Comparison of ENCODE assay signal across 8 cellular contexts in genomic region chr15:30990451-30991300, GRCh38. TPM values are rescaled to one million over a fixed set of nuclear protein-coding genes. Genes with fewer than 3 reads are reported as not detected.
DNase-seq lines count a peak whose midpoint lies in the region; ATAC-seq and TF ChIP-seq lines count a peak whose summit lies in the region.

No MANE protein-coding gene starts in this region.

- H3K9me3 Mint-ChIP-seq in MCF 10A (ENCODE audit: unreplicated experiment): no peaks in the 10 kb centered on the region

- H3K36me3 Mint-ChIP-seq in MCF 10A (ENCODE audit: insufficient read depth, unreplicated experiment): peaks cover 5% of the 10 kb centered on the region

- TF ChIP-seq CTCF in MCF 10A (IDR thresholded peaks at IDR 0.05; ENCODE audit: unreplicated experiment): no peak
- TF ChIP-seq CTCF in suprapubic skin (IDR thresholded peaks at IDR 0.05): no peak

- DNase-seq in A172 (ENCODE audit: low spot score): peak; percentile 8
- peak; percentile 65 for DNase-seq in NAMALWA (ENCODE audit: low spot score)
- peak; percentile 34 for DNase-seq in MCF 10A (ENCODE audit: unreplicated experiment)
- peak; percentile 19 for DNase-seq in left kidney (ENCODE audit: low read depth, low spot score)
- no peak for DNase-seq in suprapubic skin (ENCODE audit: low spot score in 2 of 2)
- no peak for DNase-seq in NCI-H1092 treated with DMSO at 0.1 percent for 48 hours (lab: John Stamatoyannopoulos, UW)

- BruUV-seq in MCF 10A (replicated peaks; lab: Mats Ljungman, UMichigan): no TSS peak

- peak overlapping the region; percentile 97 for H3K27ac Mint-ChIP-seq in MCF 10A (ENCODE audit: low read depth, unreplicated experiment)

- WGBS in suprapubic skin: 1% methylated on average over 26 of the region's 28 CpGs

- CTCF ChIA-PET in MCF 10A (lab: Yijun Ruan, JAX): interaction anchor here (0.5 to 1.7 kb wide), 5 partner anchors 14 to 1866 kb away, joined by 3 to 5 read pairs (median 3); no protein-coding TSS in a partner anchor

- TF ChIP-seq POLR2A in suprapubic skin (IDR thresholded peaks at IDR 0.05): no peak

- H3K4me3 Mint-ChIP-seq in MCF 10A (ENCODE audit: unreplicated experiment): peak overlapping the region; percentile 92

- H3K4me1 Mint-ChIP-seq in MCF 10A (ENCODE audit: insufficient read depth, unreplicated experiment): peaks cover 13% of the 10 kb centered on the region

- H3K27me3 Mint-ChIP-seq in MCF 10A (ENCODE audit: insufficient read depth, unreplicated experiment): no peaks in the 10 kb centered on the region

- no peaks in the 10 kb centered on the region for H3K27me3 ChIP-seq in suprapubic skin

- POLR2A ChIA-PET in MCF 10A (lab: Yijun Ruan, JAX): interaction anchor here (0.6 to 4.0 kb wide), 36 partner anchors 8 to 461 kb away, joined by 3 to 35 read pairs (median 5); partner anchors contain the start of genes FAN1 and KLF13

- intact Hi-C loops in MCF 10A (cut with micrococcal nuclease): loop anchor here (2.0 to 5.0 kb wide), 3 partner anchors 88 to 497 kb away; partner anchors contain the start of gene FAN1

- H3K4me3 ChIP-seq in suprapubic skin: peak overlapping the region; percentile 66

- peaks cover 36% of the 10 kb centered on the region for H3K4me1 ChIP-seq in suprapubic skin

- peaks cover 17% of the 10 kb centered on the region for H3K36me3 ChIP-seq in suprapubic skin

- no peaks in the 10 kb centered on the region for H3K9me3 ChIP-seq in suprapubic skin

- no peak for TF ChIP-seq EP300 in suprapubic skin (IDR thresholded peaks at IDR 0.05)

- ATAC-seq in GM18907 (IDR thresholded peaks at IDR 0.05; ENCODE audit: unreplicated experiment): peak; percentile 12
- ATAC-seq in HG02763 (IDR thresholded peaks at IDR 0.05; ENCODE audit: unreplicated experiment): no peak

- H3K27ac ChIP-seq in suprapubic skin: peak overlapping the region; percentile 95

RNA-seq across cellular contexts. Expression of gene MTMR10, which starts 0.8 kb away (rescaled TPM):
- 14.4 and 20.9 TPM in 2 replicates for total RNA-seq in A172 (2014; rRNA removed; shearing (Covaris generic))
- 11.4 and 13.0 TPM in 2 replicates for total RNA-seq in MCF 10A (2022)
- total RNA-seq in suprapubic skin: 10 to 100 TPM; 24.9 to 46.7 (median 27.1) TPM

Comparison
In these comparisons a context has a peak if more than half of its experiments do, and no peak if none do; other contexts are left out.
1. DNase-seq: peak in A172 (single experiment), NAMALWA (single experiment), MCF 10A (single experiment) and left kidney (single experiment); none in suprapubic skin (0 of 2) and NCI-H1092 treated with DMSO at 0.1 percent for 48 hours (single experiment).